Comparison of ENCODE assay signal across 8 cellular contexts in genomic region chr22:28822930-28823481, GRCh38. TPM values are rescaled to one million over a fixed set of nuclear protein-coding genes. Genes with fewer than 3 reads are reported as not detected.
DNase-seq lines count a peak whose midpoint lies in the region; ATAC-seq and TF ChIP-seq lines count a peak whose summit lies in the region.

No MANE protein-coding gene starts in this region.

- H3K9me3 ChIP-seq in T-helper 17 cell (ENCODE audit: control insufficient read depth, low read length, poor library complexity, severe bottlenecking) (no peaks in the 10 kb centered on the region), sigmoid colon (no peaks in the 10 kb centered on the region)

- intact Hi-C loops in sigmoid colon (cut with DNase I), result no loop called here

- peaks cover 0 to 10% (median 5%) of the 10 kb centered on the region in 4 donors for H3K4me1 ChIP-seq in sigmoid colon

- H3K36me3 ChIP-seq in sigmoid colon, result no peaks in the 10 kb centered on the region

- TF ChIP-seq EP300 in sigmoid colon (IDR thresholded peaks at IDR 0.05), result no peak

- H3K27ac ChIP-seq in sigmoid colon, result no peak overlapping the region

- no peak for TF ChIP-seq CTCF in sigmoid colon (IDR thresholded peaks at IDR 0.05)

- peaks cover 2% of the 10 kb centered on the region for H3K36me3 Mint-ChIP-seq in T-helper 17 cell (ENCODE audit: low read depth)

- no peak for TF ChIP-seq POLR2A in sigmoid colon (IDR thresholded peaks at IDR 0.05)

- WGBS in sigmoid colon, 2 donors, result 11 to 38% methylated on average over 2 of the region's 2 CpGs

- H3K27me3 ChIP-seq in sigmoid colon, result no peaks in the 10 kb centered on the region

- H3K4me3 ChIP-seq in sigmoid colon, result no peak overlapping the region

- ATAC-seq in T-helper 17 cell (peak; percentile 89), HG03097 (IDR thresholded peaks at IDR 0.05; ENCODE audit: low FRiP score, unreplicated experiment) (no peak)

- peak overlapping the region; percentile 89 for H3K27ac Mint-ChIP-seq in T-helper 17 cell

- H3K4me1 Mint-ChIP-seq in T-helper 17 cell, result peaks cover 47% of the 10 kb centered on the region

- DNase-seq in DMS153 treated with DMSO at 0.1 percent for 48 hours (lab: John Stamatoyannopoulos, UW; ENCODE audit: unreplicated experiment) (peak; percentile 93), NCI-H1092 (lab: John Stamatoyannopoulos, UW) (peak; percentile 84), T-helper 17 cell (no peak), mucosa of gallbladder (ENCODE audit: low spot score) (peak; percentile 27), NCI-H446 (lab: John Stamatoyannopoulos, UW) (no peak), sigmoid colon (no peak), inferior parietal cortex (ENCODE audit: extremely low spot score) (no peak)

- H3K4me3 Mint-ChIP-seq in T-helper 17 cell, result peak overlapping the region; percentile 71

- no peaks in the 10 kb centered on the region for H3K27me3 Mint-ChIP-seq in T-helper 17 cell

RNA-seq across cellular contexts. Expression of gene XBP1, which starts 22.6 kb away (rescaled TPM):
- total RNA-seq in T-helper 17 cell (100 to 1,000 TPM; 146 to 156 TPM), mucosa of gallbladder (220 TPM), sigmoid colon (100 to 1,000 TPM in 2 of 4 donors, 10 to 100 TPM in 2; 76.7 to 126 (median 106) TPM)
- polyA plus RNA-seq in sigmoid colon, result 100 to 1,000 TPM in 2 of 3 donors, 10 to 100 TPM in 1; 87.6 to 134 (median 106) TPM

RNA-seq across cellular contexts. Expression of gene CCDC117, which starts 50.5 kb away (rescaled TPM):
- total RNA-seq in T-helper 17 cell (10 to 100 TPM; 13.9 to 24.5 TPM), mucosa of gallbladder (26.2 TPM), sigmoid colon (10 to 100 TPM; 23.9 to 33.2 (median 29.8) TPM)
- polyA plus RNA-seq in sigmoid colon, result 10 to 100 TPM in 1 of 3 donors, 1 to 10 TPM in 2; 9.6 to 10.4 (median 9.6) TPM

Comparison
In these comparisons a context has a peak if more than half of its experiments do, and no peak if none do; other contexts are left out.
1. DNase-seq: peak in DMS153 treated with DMSO at 0.1 percent for 48 hours (single experiment), NCI-H1092 (single experiment) and mucosa of gallbladder (single experiment); none in T-helper 17 cell (0 of 3), NCI-H446 (0 of 2), sigmoid colon (single experiment) and inferior parietal cortex (single experiment).